In the genomic region with DNA sequence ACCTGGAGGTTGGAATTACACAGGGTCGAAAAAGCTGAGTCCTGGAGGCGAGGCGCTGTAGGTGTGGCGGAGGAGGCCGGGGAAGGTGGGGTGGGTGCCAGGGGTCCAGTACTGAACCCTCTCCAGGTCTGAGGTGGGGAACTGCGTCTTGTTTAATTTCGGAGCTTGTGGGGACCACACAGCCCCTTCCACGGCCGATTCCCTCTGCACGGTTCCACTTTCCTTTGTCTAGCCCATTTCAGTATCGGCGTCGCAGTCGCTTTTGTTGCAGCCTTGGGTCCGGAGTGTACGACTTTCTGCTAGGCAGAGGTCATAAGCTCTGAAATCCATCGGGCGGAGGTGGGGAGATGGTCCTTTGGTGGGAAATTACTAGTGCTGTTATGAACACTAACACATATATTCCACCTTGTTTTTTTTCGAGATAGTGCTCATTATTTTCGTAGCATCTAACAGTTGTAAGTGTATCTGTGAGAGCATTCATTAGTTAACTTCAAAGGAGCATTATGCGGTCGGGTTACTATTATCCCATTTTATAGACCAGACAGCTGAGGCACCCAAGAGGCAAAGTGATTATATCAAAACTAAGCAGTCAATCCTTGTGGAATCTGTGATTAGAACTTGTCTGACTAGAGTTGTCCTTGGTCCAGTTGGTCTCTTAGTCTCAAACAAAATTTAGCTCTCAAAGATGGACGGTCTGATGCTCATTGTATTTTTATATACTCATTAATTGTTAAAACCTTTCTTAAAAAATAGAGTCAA, we compare ENCODE assay signal across 8 cellular contexts. TPM values are rescaled to one million over a fixed set of nuclear protein-coding genes. Genes with fewer than 3 reads are reported as not detected.
DNase-seq lines count a peak whose midpoint lies in the region; ATAC-seq and TF ChIP-seq lines count a peak whose summit lies in the region.

No MANE protein-coding gene starts in this region.

- POLR2A ChIA-PET in MCF 10A (lab: Yijun Ruan, JAX): interaction anchor here (0.7 to 1.2 kb wide), 2 partner anchors 11 to 12 kb away, joined by 3 to 5 read pairs; no protein-coding TSS in a partner anchor

- no peak for TF ChIP-seq POLR2A in testis (IDR thresholded peaks at IDR 0.05)

- no peaks in the 10 kb centered on the region for H3K9me3 Mint-ChIP-seq in MCF 10A (ENCODE audit: unreplicated experiment)
- no peaks in the 10 kb centered on the region for H3K9me3 Mint-ChIP-seq in stimulated activated effector memory CD8-positive, alpha-beta T cell treated with anti-CD3 and anti-CD28 coated beads, Interleukin-12 subunit alpha, Interleukin-12 subunit beta, amount 100 ng/mL, for 72 hours

- no peak for ATAC-seq in stimulated activated effector memory CD8-positive, alpha-beta T cell treated with anti-CD3 and anti-CD28 coated beads, Interleukin-12 subunit alpha, Interleukin-12 subunit beta, amount 100 ng/mL, for 72 hours

- no peaks in the 10 kb centered on the region for H3K36me3 Mint-ChIP-seq in MCF 10A (ENCODE audit: insufficient read depth, unreplicated experiment)
- no peaks in the 10 kb centered on the region for H3K36me3 Mint-ChIP-seq in stimulated activated effector memory CD8-positive, alpha-beta T cell treated with anti-CD3 and anti-CD28 coated beads, Interleukin-12 subunit alpha, Interleukin-12 subunit beta, amount 100 ng/mL, for 72 hours

- in situ Hi-C loops in KBM-7 (cut with MboI; ENCODE audit: low pct_unique_long_range_greater_than_20kb, low sequenced_read_pairs): no loop called here

- H3K27ac Mint-ChIP-seq in MCF 10A (ENCODE audit: low read depth, unreplicated experiment): peak overlapping the region; percentile 83
- no peak overlapping the region for H3K27ac Mint-ChIP-seq in stimulated activated effector memory CD8-positive, alpha-beta T cell treated with anti-CD3 and anti-CD28 coated beads, Interleukin-12 subunit alpha, Interleukin-12 subunit beta, amount 100 ng/mL, for 72 hours

- intact Hi-C loops in MCF 10A (cut with micrococcal nuclease): no loop called here
- intact Hi-C loops in testis (cut with DNase I; ENCODE audit: low total_unique reads): no loop called here

- H3K27me3 Mint-ChIP-seq in MCF 10A (ENCODE audit: insufficient read depth, unreplicated experiment): no peaks in the 10 kb centered on the region

- no peaks in the 10 kb centered on the region for H3K36me3 ChIP-seq in testis (ENCODE audit: low read depth, missing control alignments)

- peak; percentile 8 for DNase-seq in NCI-H82 (lab: John Stamatoyannopoulos, UW)
- DNase-seq in NCI-H82 treated with DMSO at 0.1 percent for 48 hours (lab: John Stamatoyannopoulos, UW; ENCODE audit: unreplicated experiment): no peak
- DNase-seq in MCF 10A (ENCODE audit: unreplicated experiment): peak; percentile 17
- DNase-seq in left kidney (ENCODE audit: low read depth, low spot score): peak; percentile 67
- DNase-seq in testis: peak; percentile 60
- DNase-seq in stimulated activated effector memory CD8-positive, alpha-beta T cell treated with anti-CD3 and anti-CD28 coated beads, Interleukin-12 subunit alpha, Interleukin-12 subunit beta, amount 100 ng/mL, for 72 hours (ENCODE audit: low spot score in 2 of 2): no peak
- DNase-seq in KBM-7: no peak
- DNase-seq in NCI-H1436 treated with DMSO at 0.1 percent for 48 hours (lab: John Stamatoyannopoulos, UW): no peak

- H3K27me3 ChIP-seq in testis: no peaks in the 10 kb centered on the region

- H3K4me3 ChIP-seq in testis: peak overlapping the region; percentile 83 to 89

- H3K4me1 ChIP-seq in testis: peaks cover 3% of the 10 kb centered on the region

- peak overlapping the region; percentile 86 to 89 for H3K27ac ChIP-seq in testis

- peaks cover 6% of the 10 kb centered on the region for H3K4me1 Mint-ChIP-seq in MCF 10A (ENCODE audit: insufficient read depth, unreplicated experiment)
- H3K4me1 Mint-ChIP-seq in stimulated activated effector memory CD8-positive, alpha-beta T cell treated with anti-CD3 and anti-CD28 coated beads, Interleukin-12 subunit alpha, Interleukin-12 subunit beta, amount 100 ng/mL, for 72 hours: no peaks in the 10 kb centered on the region

- H3K4me3 Mint-ChIP-seq in MCF 10A (ENCODE audit: unreplicated experiment): peak overlapping the region; percentile 78
- no peak overlapping the region for H3K4me3 Mint-ChIP-seq in stimulated activated effector memory CD8-positive, alpha-beta T cell treated with anti-CD3 and anti-CD28 coated beads, Interleukin-12 subunit alpha, Interleukin-12 subunit beta, amount 100 ng/mL, for 72 hours

- CTCF ChIA-PET in MCF 10A (lab: Yijun Ruan, JAX): interaction anchor here (0.5 to 2.4 kb wide), 9 partner anchors 10 to 705 kb away, joined by 3 to 13 read pairs (median 3); no protein-coding TSS in a partner anchor

- 7 to 9% methylated on average over 23 of the region's 23 CpGs for WGBS in testis, 2 donors

- H3K9me3 ChIP-seq in testis: no peaks in the 10 kb centered on the region

- no peak for TF ChIP-seq CTCF in MCF 10A (IDR thresholded peaks at IDR 0.05; ENCODE audit: unreplicated experiment)
- TF ChIP-seq CTCF in testis (IDR thresholded peaks at IDR 0.05): no peak

- BruUV-seq in MCF 10A (replicated peaks; lab: Mats Ljungman, UMichigan): no TSS peak

RNA-seq across cellular contexts. Expression of gene RNF180, which starts 0.7 kb away (rescaled TPM):
- total RNA-seq in MCF 10A (2022) (6.0 and 7.4 TPM in 2 replicates), testis (10 to 100 TPM; 23.1 to 25.6 TPM)
- 4.5 TPM for polyA plus RNA-seq in testis (ENCODE audit: insufficient read depth, low read depth, low replicate concordance)

Comparison
In these comparisons a context has a peak if more than half of its experiments do, and no peak if none do; other contexts are left out.
1. DNase-seq: peak in NCI-H82 (single experiment), MCF 10A (single experiment), left kidney (single experiment) and testis (single experiment); none in NCI-H82 treated with DMSO at 0.1 percent for 48 hours (single experiment), stimulated activated effector memory CD8-positive, alpha-beta T cell treated with anti-CD3 and anti-CD28 coated beads, Interleukin-12 subunit alpha, Interleukin-12 subunit beta, amount 100 ng/mL, for 72 hours (0 of 2), KBM-7 (single experiment) and NCI-H1436 treated with DMSO at 0.1 percent for 48 hours (single experiment).